In the genomic region with DNA sequence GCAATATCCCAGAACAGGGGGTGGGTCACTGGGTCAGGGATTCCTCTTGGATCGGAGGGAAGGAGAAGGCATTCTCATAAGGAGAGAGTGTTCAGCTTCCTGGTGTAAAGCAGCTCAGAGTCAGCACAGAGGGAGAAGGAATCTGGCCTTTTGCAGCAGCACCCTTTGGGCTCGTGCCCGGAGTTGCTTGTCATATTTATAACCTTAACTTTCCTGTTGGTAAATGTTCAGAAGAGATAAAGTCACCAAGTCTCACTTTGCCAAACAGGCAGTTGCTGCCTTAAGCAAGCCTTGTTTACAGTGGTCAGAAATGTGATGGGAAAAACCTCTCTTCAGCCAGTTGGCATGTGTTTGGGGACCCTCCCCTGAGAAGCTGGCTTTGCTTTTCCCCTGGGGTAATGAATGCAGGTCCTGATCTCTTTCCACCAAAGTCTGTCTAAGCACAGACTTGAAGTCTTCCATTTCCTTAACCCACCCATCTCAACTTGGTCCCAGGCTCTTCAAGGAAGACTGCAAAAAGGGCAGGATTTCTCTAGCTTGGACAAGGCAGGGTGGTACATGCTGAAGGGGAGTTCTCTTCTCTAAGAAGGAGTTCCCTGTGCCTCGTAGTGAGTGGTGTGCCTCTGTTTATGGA, we compare ENCODE assay signal across 7 cellular contexts.
DNase-seq lines count a peak whose midpoint lies in the region; ATAC-seq and TF ChIP-seq lines count a peak whose summit lies in the region.

No MANE protein-coding gene starts in this region.

- H3K27me3 ChIP-seq in Panc1 (ENCODE audit: control insufficient read depth, insufficient read depth, low read length): no peaks in the 10 kb centered on the region
- no peaks in the 10 kb centered on the region for H3K27me3 ChIP-seq in dorsolateral prefrontal cortex
- H3K27me3 ChIP-seq in tibial artery: no peaks in the 10 kb centered on the region

- H3K9me3 ChIP-seq in Panc1 (ENCODE audit: control insufficient read depth, insufficient read depth, low read depth, low read length) (no peaks in the 10 kb centered on the region), tibial artery (no peaks in the 10 kb centered on the region)

- POLR2A ChIA-PET in Panc1 (lab: Charles Lee): no interaction called here

- ATAC-seq in Panc1 (peak; percentile 51; the same call in 1 of the 2 replicates), GM19467 (IDR thresholded peaks at IDR 0.05; ENCODE audit: unreplicated experiment) (no peak), HG03139 (IDR thresholded peaks at IDR 0.05; ENCODE audit: unreplicated experiment) (no peak)

- no peak overlapping the region for H3K4me3 Mint-ChIP-seq in mesothelial cell of epicardium

- peak overlapping the region; percentile 59 for H3K27ac Mint-ChIP-seq in mesothelial cell of epicardium

- H3K27me3 Mint-ChIP-seq in mesothelial cell of epicardium (ENCODE audit: low read depth): no peaks in the 10 kb centered on the region

- H3K4me1 Mint-ChIP-seq in mesothelial cell of epicardium: peaks cover 26% of the 10 kb centered on the region

- in situ Hi-C loops in Panc1 (cut with HindIII; ENCODE audit: low pct_unique_long_range_greater_than_20kb, low sequenced_read_pairs): no loop called here

- CTCF ChIA-PET in Panc1 (lab: Charles Lee): no interaction called here

- H3K9me3 Mint-ChIP-seq in mesothelial cell of epicardium: no peaks in the 10 kb centered on the region

- H3K4me3 ChIP-seq in Panc1 (ENCODE audit: low read depth in 2 of 2, low read length in 2 of 2): no peak overlapping the region
- H3K4me3 ChIP-seq in dorsolateral prefrontal cortex: no peak overlapping the region
- no peak overlapping the region for H3K4me3 ChIP-seq in tibial artery

- no peak for TF ChIP-seq CTCF in Panc1 (IDR thresholded peaks at IDR 0.05)
- TF ChIP-seq CTCF in dorsolateral prefrontal cortex (IDR thresholded peaks at IDR 0.05 in 54 of 56, conservative IDR thresholded peaks at IDR 0.05 in 2 of 56; ENCODE audit: low read depth in 1 of 56, partially characterized antibody in 56 of 56): no peak
- no peak for TF ChIP-seq CTCF in mesothelial cell of epicardium (IDR thresholded peaks at IDR 0.05; ENCODE audit: unreplicated experiment)
- TF ChIP-seq CTCF in tibial artery (IDR thresholded peaks at IDR 0.05): no peak

- no TSS peak for BruUV-seq in Panc1 (replicated peaks; lab: Mats Ljungman, UMichigan)

- H3K27ac ChIP-seq in Panc1 (ENCODE audit: low read length): peak overlapping the region; percentile 29; the same call in 1 of the 2 replicates
- peak overlapping the region in 36 of 59 donors; percentile 1 to 73 (median 50) for H3K27ac ChIP-seq in dorsolateral prefrontal cortex
- H3K27ac ChIP-seq in tibial artery: peak overlapping the region; percentile 69 to 77

- no peak for DNase-seq in Panc1 (ENCODE audit: low read depth, low spot score)
- DNase-seq in dorsolateral prefrontal cortex: peak in 4 of 10 donors; percentile 25 to 54 (median 48)
- no peak for DNase-seq in mesothelial cell of epicardium (ENCODE audit: low spot score in 2 of 2, unreplicated experiment in 2 of 2)
- peak; percentile 89 to 93 for DNase-seq in tibial artery
- DNase-seq in COLO829 (ENCODE audit: low spot score): no peak

- H3K36me3 Mint-ChIP-seq in mesothelial cell of epicardium: no peaks in the 10 kb centered on the region

- intact Hi-C loops in Panc1 (cut with micrococcal nuclease; ENCODE audit: unreplicated experiment) (no loop called here), dorsolateral prefrontal cortex (cut with DNase I) (no loop called here), tibial artery (cut with DNase I; ENCODE audit: low total_unique reads) (no loop called here)

- H3K4me1 ChIP-seq in Panc1 (ENCODE audit: control insufficient read depth, insufficient read depth, low read length) (no peaks in the 10 kb centered on the region; the same call in none of the 2 replicates), tibial artery (peaks cover 0 to 43% (median 28%) of the 10 kb centered on the region in 4 donors)

- no peaks in the 10 kb centered on the region for H3K36me3 ChIP-seq in Panc1 (ENCODE audit: control insufficient read depth, insufficient read depth, low read length)
- peaks cover 21 to 34% (median 22%) of the 10 kb centered on the region in 3 donors for H3K36me3 ChIP-seq in tibial artery

Comparison
In these comparisons a context has a peak if more than half of its experiments do, and no peak if none do; other contexts are left out.
1. DNase-seq: peak in tibial artery (2 of 2); none in Panc1 (single experiment), mesothelial cell of epicardium (0 of 2) and COLO829 (single experiment).
2. Peak in every context shown above with its lines, with median percentiles within 50 percentile points of each other: H3K27ac ChIP-seq.